In genomic region chr2:126857502-126857901, GRCh38 we compare ENCODE assay signal across 38 cellular contexts. TPM values are rescaled to one million over a fixed set of nuclear protein-coding genes. Genes with fewer than 3 reads are reported as not detected.
"Had no signal": no experiment of that assay in that cellular context is flagged by ENCODE, and none has a peak within 500 bp of the region (broad histone marks: within the 10 kb centered on the region; RNA-seq: fewer than 3 reads in every experiment).

No MANE protein-coding gene starts in this region.

- DNase-seq: activated B cell treated with CpG ODN at 0.5 μM for 24 hours; activated CD4-positive, alpha-beta memory T cell treated with anti-CD3 and anti-CD28 coated beads for 36 hours; activated CD4-positive, alpha-beta T cell treated with anti-CD3 and anti-CD28 coated beads for 4 hours; activated CD4-positive, alpha-beta T cell treated with anti-CD3 and anti-CD28 coated beads, Interleukin-2, amount 50 U/mL, for 1 hour; activated CD4-positive, CD25-positive, alpha-beta regulatory T cell treated with anti-CD3 and anti-CD28 coated beads, Interleukin-2, amount 50 U/mL, for 72 hours; activated CD8-positive, alpha-beta memory T cell treated with anti-CD3 and anti-CD28 coated beads, Interleukin-2, amount 10 ng/mL, durations not matched to agents 7 days and 5 days; activated gamma-delta T cell; activated naive CD4-positive, alpha-beta T cell treated with Interleukin-2 at 50 U/mL for 16 hours; activated naive CD8-positive, alpha-beta T cell treated with anti-CD3 and anti-CD28 coated beads, Interleukin-2, amount 10 ng/mL, durations not matched to agents 7 days and 5 days; activated T-cell treated with anti-CD3 and anti-CD28 coated beads, Interleukin-2, amount 50 U/mL, for 1 hour; activated T-cell treated with anti-CD3 and anti-CD28 coated beads, Interleukin-2, amount 50 U/mL, for 72 hours; amygdala; Kasumi-1; KG1; MG63; NCI-H1048; NCI-H1105 treated with DMSO at 0.1 percent for 48 hours; NCI-H1436; NCI-H1694; NCI-H1930; NCI-H2081 treated with DMSO at 0.1 percent for 48 hours; NCI-H510A; NCI-H526; NCI-H748 treated with DMSO at 0.1 percent for 48 hours; NK-92 treated with Interleukin-12 subunit alpha and Interleukin-12 subunit beta, amount 100 ng/mL, for 24 hours; PC-3; Peyer's patch; RPMI8226; SIG-M5; SW 1271; T-helper 1 cell; T-helper 2 cell; T-helper 9 cell had no signal

- H3K9me3 Mint-ChIP-seq: activated B cell treated with CpG ODN at 0.5 μM for 24 hours; activated CD4-positive, alpha-beta memory T cell treated with anti-CD3 and anti-CD28 coated beads for 36 hours; activated naive CD4-positive, alpha-beta T cell treated with anti-CD3 and anti-CD28 coated beads, Interleukin-2, amount 50 U/mL, for 24 hours; activated naive CD8-positive, alpha-beta T cell treated with anti-CD3 and anti-CD28 coated beads, Interleukin-2, amount 10 ng/mL, durations not matched to agents 7 days and 5 days; activated T-cell treated with anti-CD3 and anti-CD28 coated beads, Interleukin-2, amount 50 U/mL, for 72 hours; activated T-helper 2 cell treated with anti-CD3 and anti-CD28 coated beads, Interferon-gamma antibody, Interleukin-2, Interleukin-4, amounts not matched to agents 10 μg/mL and 5 μg/mL and 100 μg/mL, durations not matched to agents 14 hours and 24 hours and 36 hours had no signal

- H3K4me1 Mint-ChIP-seq: activated B cell treated with CpG ODN at 0.5 μM for 24 hours; activated CD8-positive, alpha-beta memory T cell treated with anti-CD3 and anti-CD28 coated beads, Interleukin-2, amount 10 ng/mL, durations not matched to agents 7 days and 5 days; activated naive CD4-positive, alpha-beta T cell treated with anti-CD3 and anti-CD28 coated beads, Interleukin-2, amount 50 U/mL, for 24 hours; activated naive CD8-positive, alpha-beta T cell treated with anti-CD3 and anti-CD28 coated beads, Interleukin-2, amount 10 ng/mL, durations not matched to agents 7 days and 5 days had no signal

- H3K27ac Mint-ChIP-seq: activated B cell treated with CpG ODN at 0.5 μM for 24 hours; activated CD4-positive, alpha-beta memory T cell treated with anti-CD3 and anti-CD28 coated beads for 36 hours; activated CD8-positive, alpha-beta memory T cell treated with anti-CD3 and anti-CD28 coated beads, Interleukin-2, amount 10 ng/mL, durations not matched to agents 7 days and 5 days; activated naive CD4-positive, alpha-beta T cell treated with anti-CD3 and anti-CD28 coated beads, Interleukin-2, amount 50 U/mL, for 24 hours; activated naive CD8-positive, alpha-beta T cell treated with anti-CD3 and anti-CD28 coated beads, Interleukin-2, amount 10 ng/mL, durations not matched to agents 7 days and 5 days; activated T-cell treated with anti-CD3 and anti-CD28 coated beads, Interleukin-2, amount 50 U/mL, for 72 hours; activated T-helper 2 cell treated with anti-CD3 and anti-CD28 coated beads, Interferon-gamma antibody, Interleukin-2, Interleukin-4, amounts not matched to agents 10 μg/mL and 5 μg/mL and 100 μg/mL, durations not matched to agents 14 hours and 24 hours and 36 hours had no signal

- H3K4me3 Mint-ChIP-seq: activated B cell treated with CpG ODN at 0.5 μM for 24 hours; activated CD4-positive, alpha-beta memory T cell treated with anti-CD3 and anti-CD28 coated beads for 36 hours; activated CD8-positive, alpha-beta memory T cell treated with anti-CD3 and anti-CD28 coated beads, Interleukin-2, amount 10 ng/mL, durations not matched to agents 7 days and 5 days; activated naive CD4-positive, alpha-beta T cell treated with anti-CD3 and anti-CD28 coated beads, Interleukin-2, amount 50 U/mL, for 24 hours; activated naive CD8-positive, alpha-beta T cell treated with anti-CD3 and anti-CD28 coated beads, Interleukin-2, amount 10 ng/mL, durations not matched to agents 7 days and 5 days; activated T-cell treated with anti-CD3 and anti-CD28 coated beads, Interleukin-2, amount 50 U/mL, for 72 hours had no signal

- ATAC-seq: activated CD8-positive, alpha-beta memory T cell treated with anti-CD3 and anti-CD28 coated beads, Interleukin-2, amount 10 ng/mL, durations not matched to agents 7 days and 5 days; activated T-cell treated with anti-CD3 and anti-CD28 coated beads, Interleukin-2, amount 50 U/mL, for 72 hours; PC-3 had no signal

- H3K36me3 Mint-ChIP-seq: activated CD4-positive, alpha-beta memory T cell treated with anti-CD3 and anti-CD28 coated beads for 36 hours; activated CD8-positive, alpha-beta memory T cell treated with anti-CD3 and anti-CD28 coated beads, Interleukin-2, amount 10 ng/mL, durations not matched to agents 7 days and 5 days; activated naive CD4-positive, alpha-beta T cell treated with anti-CD3 and anti-CD28 coated beads, Interleukin-2, amount 50 U/mL, for 24 hours; activated naive CD8-positive, alpha-beta T cell treated with anti-CD3 and anti-CD28 coated beads, Interleukin-2, amount 10 ng/mL, durations not matched to agents 7 days and 5 days had no signal

RNA-seq across cellular contexts. Expression of gene TEX51, which starts 41.2 kb away (rescaled TPM):
- total RNA-seq: activated B cell treated with CpG ODN at 0.5 μM for 24 hours; activated CD4-positive, alpha-beta memory T cell treated with anti-CD3 and anti-CD28 coated beads for 36 hours; activated CD8-positive, alpha-beta memory T cell treated with anti-CD3 and anti-CD28 coated beads, Interleukin-2, amount 10 ng/mL, durations not matched to agents 7 days and 5 days; activated naive CD8-positive, alpha-beta T cell treated with anti-CD3 and anti-CD28 coated beads, Interleukin-2, amount 10 ng/mL, durations not matched to agents 7 days and 5 days; activated T-cell treated with anti-CD3 and anti-CD28 coated beads, Interleukin-2, amount 50 U/mL, for 72 hours; activated T-helper 2 cell treated with anti-CD3 and anti-CD28 coated beads, Interferon-gamma antibody, Interleukin-2, Interleukin-4, amounts not matched to agents 10 μg/mL and 5 μg/mL and 100 μg/mL, durations not matched to agents 14 hours and 24 hours and 36 hours; ascending aorta; cardiac muscle cell; PC-3; Peyer's patch; SK-MEL-5 had no signal
